ENCODE assay signal across 8 cellular contexts in genomic region chr7:123296965-123297364, GRCh38.
"Had no signal": no experiment of that assay in that cellular context is flagged by ENCODE, and none has a peak within 500 bp of the region (broad histone marks: within the 10 kb centered on the region; RNA-seq: fewer than 3 reads in every experiment).

No MANE protein-coding gene starts in this region.

- H3K4me3 ChIP-seq: GM12878 had no signal

- DNase-seq: GDM1, GF-D8 had no signal

- FAIRE-seq: G401.6, GM12878, GM12891, GM12892, GM18507, GM19239 had no signal
